ENCODE assay signal across 19 cellular contexts in the genomic region with DNA sequence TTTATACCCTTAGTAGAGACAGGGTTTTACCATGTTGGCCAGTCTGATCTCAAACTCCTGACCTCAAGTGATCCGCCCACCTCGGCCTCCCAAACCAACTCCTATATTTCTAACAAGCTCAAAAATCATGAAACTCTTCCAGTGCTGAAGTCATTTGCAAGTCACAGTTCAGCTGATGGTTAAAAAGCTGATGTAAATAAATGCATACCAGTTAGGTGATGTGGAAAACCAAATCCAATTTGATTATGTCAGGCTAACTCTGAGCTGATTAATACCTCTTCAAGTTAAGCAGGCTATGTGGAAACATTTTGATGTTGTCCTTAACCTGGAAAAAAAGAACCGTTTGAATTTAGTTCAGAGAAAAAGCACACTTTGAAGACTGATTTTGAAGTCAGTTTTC. TPM values are rescaled to one million over a fixed set of nuclear protein-coding genes. Genes with fewer than 3 reads are reported as not detected.
"Had no signal": no experiment of that assay in that cellular context is flagged by ENCODE, and none has a peak within 500 bp of the region (broad histone marks: within the 10 kb centered on the region; RNA-seq: fewer than 3 reads in every experiment).

No MANE protein-coding gene starts in this region.

- H3K4me1 Mint-ChIP-seq: stimulated activated memory B cell treated with anti-CD40 and anti-IgM and Interleukin-4, amounts not matched to agents 10 μg/mL and 1 μg/mL and 100 μg/mL, for 72 hours had no signal

- ATAC-seq: activated CD4-positive, CD25-positive, alpha-beta regulatory T cell treated with anti-CD3 and anti-CD28 coated beads, Interleukin-2, amount 50 U/mL, for 24 hours; gastrocnemius medialis; right lobe of liver; stimulated activated memory B cell treated with anti-CD40 and anti-IgM and Interleukin-4, amounts not matched to agents 10 μg/mL and 1 μg/mL and 100 μg/mL, for 72 hours had no signal

- H3K27ac ChIP-seq: breast epithelium, gastrocnemius medialis, hepatocyte, right lobe of liver had no signal

- H3K9me3 Mint-ChIP-seq: T-helper 2 cell treated with Interferon-gamma antibody and Interleukin-4, amounts not matched to agents 5 μg/mL and 100 μg/mL, for 36 hours had no signal

- DNase-seq: activated CD4-positive, alpha-beta T cell treated with anti-CD3 and anti-CD28 coated beads, Interleukin-2, amount 50 U/mL, for 4 hours; activated naive CD4-positive, alpha-beta T cell treated with anti-CD3 and anti-CD28 coated beads, Interleukin-2, amount 50 U/mL, for 16 hours; activated T-cell treated with anti-CD3 and anti-CD28 coated beads, Interleukin-2, amount 50 U/mL, for 1 hour; amygdala; gastrocnemius medialis; right lobe of liver; spleen; stimulated activated CD4-positive, alpha-beta T cell treated with anti-CD3 and anti-CD28 coated beads, Interleukin-1b, Interleukin-23, amount 100 ng/mL, for 48 hours; substantia nigra; SW 1271; trophoblast cell had no signal

- H3K27me3 ChIP-seq: breast epithelium, gastrocnemius medialis, hepatocyte, right lobe of liver, spleen had no signal

- H3K4me1 ChIP-seq: breast epithelium, gastrocnemius medialis, right lobe of liver had no signal

- H3K9me3 ChIP-seq: right lobe of liver had no signal

- H3K4me2 ChIP-seq: hepatocyte had no signal

- H3K79me2 ChIP-seq: hepatocyte had no signal

- H2AFZ ChIP-seq: hepatocyte had no signal

- H3K36me3 Mint-ChIP-seq: stimulated activated memory B cell treated with anti-CD40 and anti-IgM and Interleukin-4, amounts not matched to agents 10 μg/mL and 1 μg/mL and 100 μg/mL, for 72 hours had no signal

- H3K27ac Mint-ChIP-seq: stimulated activated memory B cell treated with anti-CD40 and anti-IgM and Interleukin-4, amounts not matched to agents 10 μg/mL and 1 μg/mL and 100 μg/mL, for 72 hours; T-helper 2 cell treated with Interferon-gamma antibody and Interleukin-4, amounts not matched to agents 5 μg/mL and 100 μg/mL, for 36 hours had no signal

- H3K36me3 ChIP-seq: breast epithelium, right lobe of liver had no signal

- H3K4me3 ChIP-seq: breast epithelium, gastrocnemius medialis, hepatocyte, right lobe of liver, spleen had no signal

- H3K4me3 Mint-ChIP-seq: stimulated activated memory B cell treated with anti-CD40 and anti-IgM and Interleukin-4, amounts not matched to agents 10 μg/mL and 1 μg/mL and 100 μg/mL, for 72 hours; T-helper 2 cell treated with Interferon-gamma antibody and Interleukin-4, amounts not matched to agents 5 μg/mL and 100 μg/mL, for 36 hours had no signal

RNA-seq across cellular contexts. Expression of a gene that starts 51.0 kb away (rescaled TPM):
- total RNA-seq: breast epithelium, gastrocnemius medialis, hepatocyte, kidney epithelial cell, lower leg skin, myocyte had no signal
- polyA plus RNA-seq: spleen had no signal
